10 cellular contexts compared by ENCODE assay signal in genomic region chr7:97005764-97006145, GRCh38. TPM values are rescaled to one million over a fixed set of nuclear protein-coding genes. Genes with fewer than 3 reads are reported as not detected.
DNase-seq lines count a peak whose midpoint lies in the region; ATAC-seq and TF ChIP-seq lines count a peak whose summit lies in the region.
"Had no signal": no experiment of that assay in that cellular context is flagged by ENCODE, and none has a peak within 500 bp of the region (broad histone marks: within the 10 kb centered on the region; RNA-seq: fewer than 3 reads in every experiment).

No MANE protein-coding gene starts in this region.

- H3K36me3 Mint-ChIP-seq in activated naive CD8-positive, alpha-beta T cell treated with anti-CD3 and anti-CD28 coated beads, Interleukin-2, amount 10 ng/mL, durations not matched to agents 7 days and 5 days: no peaks in the 10 kb centered on the region

- TF ChIP-seq CTCF in heart right ventricle (IDR thresholded peaks at IDR 0.05) (no peak), lower lobe of right lung (IDR thresholded peaks at IDR 0.05) (no peak), vagina (IDR thresholded peaks at IDR 0.05) (no peak), lower leg skin (IDR thresholded peaks at IDR 0.05) (no peak)

- H3K36me3 ChIP-seq in heart right ventricle (no peaks in the 10 kb centered on the region), lower lobe of right lung (no peaks in the 10 kb centered on the region), vagina (no peaks in the 10 kb centered on the region)

- peaks cover 5 to 31% (median 24%) of the 10 kb centered on the region in 9 donors for H3K4me1 ChIP-seq in heart right ventricle
- H3K4me1 ChIP-seq in lower lobe of right lung: peaks cover 13% of the 10 kb centered on the region
- peaks cover 24% of the 10 kb centered on the region for H3K4me1 ChIP-seq in vagina

- H3K27ac ChIP-seq in heart right ventricle (no peak overlapping the region), lower lobe of right lung (no peak overlapping the region), vagina (no peak overlapping the region)

- TF ChIP-seq POLR2A in vagina (IDR thresholded peaks at IDR 0.05): no peak
- TF ChIP-seq POLR2A in lower leg skin (IDR thresholded peaks at IDR 0.05): no peak

- H3K27me3 Mint-ChIP-seq in activated naive CD8-positive, alpha-beta T cell treated with anti-CD3 and anti-CD28 coated beads, Interleukin-2, amount 10 ng/mL, durations not matched to agents 7 days and 5 days: peaks cover 85% of the 10 kb centered on the region

- H3K4me3 ChIP-seq in heart right ventricle (peak overlapping the region in 9 of 10 donors; percentile 19 to 48 (median 38)), lower lobe of right lung (peak overlapping the region; percentile 37), vagina (peak overlapping the region; percentile 40 to 54), lower leg skin (ENCODE audit: low read depth, poor library complexity, severe bottlenecking) (no peak overlapping the region)

- intact Hi-C loops in heart right ventricle (cut with DNase I) (no loop called here), cardiac septum (cut with DNase I) (no loop called here), lower lobe of right lung (cut with DNase I) (no loop called here), vagina (cut with DNase I) (no loop called here), lower leg skin (cut with DNase I; ENCODE audit: low total_unique reads) (no loop called here)

- H3K9me3 Mint-ChIP-seq in activated naive CD8-positive, alpha-beta T cell treated with anti-CD3 and anti-CD28 coated beads, Interleukin-2, amount 10 ng/mL, durations not matched to agents 7 days and 5 days: peaks cover 3% of the 10 kb centered on the region

- H3K27me3 ChIP-seq in heart right ventricle: peaks cover 67 to 100% (median 100%) of the 10 kb centered on the region in 7 donors
- H3K27me3 ChIP-seq in lower lobe of right lung (ENCODE audit: low read depth): peaks cover 100% of the 10 kb centered on the region
- H3K27me3 ChIP-seq in vagina: peaks cover 10% of the 10 kb centered on the region

- peaks cover 9% of the 10 kb centered on the region for H3K4me1 Mint-ChIP-seq in activated naive CD8-positive, alpha-beta T cell treated with anti-CD3 and anti-CD28 coated beads, Interleukin-2, amount 10 ng/mL, durations not matched to agents 7 days and 5 days

- WGBS in heart right ventricle, 2 donors: 0 to 2% methylated on average over 20 of the region's 20 CpGs
- 0 to 1% methylated on average over 15 to 18 of the region's 20 CpGs for WGBS in lower leg skin, 2 donors

- POLR2A ChIA-PET in activated naive CD8-positive, alpha-beta T cell treated with anti-CD3 and anti-CD28 coated beads, Interleukin-2, amount 10 ng/mL, durations not matched to agents 7 days and 5 days (lab: Charles Lee): no interaction called here

- DNase-seq in heart right ventricle (no peak), cardiac septum (ENCODE audit: low spot score) (no peak), lower lobe of right lung (no peak), vagina (ENCODE audit: extremely low spot score in 2 of 2) (no peak), SIG-M5 (lab: John Stamatoyannopoulos, UW) (no peak), lower leg skin (ENCODE audit: low spot score in 2 of 2) (no peak), NCI-H187 treated with DMSO at 0.1 percent for 48 hours (lab: John Stamatoyannopoulos, UW) (no peak)
- no peak for DNase-seq in activated naive CD8-positive, alpha-beta T cell treated with anti-CD3 and anti-CD28 coated beads, Interleukin-2, amount 10 ng/mL, durations not matched to agents 7 days and 5 days

- H3K27ac Mint-ChIP-seq in activated naive CD8-positive, alpha-beta T cell treated with anti-CD3 and anti-CD28 coated beads, Interleukin-2, amount 10 ng/mL, durations not matched to agents 7 days and 5 days: no peak overlapping the region

- ATAC-seq in heart right ventricle: no peak
- ATAC-seq in activated naive CD8-positive, alpha-beta T cell treated with anti-CD3 and anti-CD28 coated beads, Interleukin-2, amount 10 ng/mL, durations not matched to agents 7 days and 5 days (ENCODE audit: low read depth): no peak
- no peak for ATAC-seq in lower lobe of right lung

- peak overlapping the region; percentile 54 for H3K4me3 Mint-ChIP-seq in activated naive CD8-positive, alpha-beta T cell treated with anti-CD3 and anti-CD28 coated beads, Interleukin-2, amount 10 ng/mL, durations not matched to agents 7 days and 5 days

- no peaks in the 10 kb centered on the region for H3K9me3 ChIP-seq in heart right ventricle
- no peaks in the 10 kb centered on the region for H3K9me3 ChIP-seq in lower lobe of right lung
- H3K9me3 ChIP-seq in vagina: no peaks in the 10 kb centered on the region

RNA-seq across cellular contexts. Expression of gene DLX6, which starts 0.4 kb away (rescaled TPM):
- not detected for total RNA-seq in heart right ventricle
- not detected for polyA plus RNA-seq in heart right ventricle
- not detected for total RNA-seq in cardiac septum
- not detected for total RNA-seq in activated naive CD8-positive, alpha-beta T cell treated with anti-CD3 and anti-CD28 coated beads, Interleukin-2, amount 10 ng/mL, durations not matched to agents 7 days and 5 days
- total RNA-seq in lower lobe of right lung: not detected
- total RNA-seq in vagina: not detected
- total RNA-seq in lower leg skin: 1 to 10 TPM in 3 of 4 donors, under 1 TPM in 1; 0.59 to 5.0 (median 1.6) TPM
- total RNA-seq: G401; T-helper 1 cell treated with Interleukin-12 subunit alpha and Interleukin-12 subunit beta and Interleukin-4 antibody, amounts not matched to agents 30 ng/mL and 1 ng/mL, for 36 hours had no signal

RNA-seq across cellular contexts. Expression of gene DLX5, which starts 18.9 kb away (rescaled TPM):
- total RNA-seq in heart right ventricle: not detected
- under 1 TPM in 1 of 2 donors, not detected in 1; 0.09 TPM for polyA plus RNA-seq in heart right ventricle
- 0.22 TPM for total RNA-seq in cardiac septum
- not detected for total RNA-seq in activated naive CD8-positive, alpha-beta T cell treated with anti-CD3 and anti-CD28 coated beads, Interleukin-2, amount 10 ng/mL, durations not matched to agents 7 days and 5 days
- total RNA-seq in lower lobe of right lung: not detected
- 3.7 TPM for total RNA-seq in vagina
- total RNA-seq in lower leg skin: 10 to 100 TPM; 20.9 to 45.9 (median 35.3) TPM
- total RNA-seq: G401; T-helper 1 cell treated with Interleukin-12 subunit alpha and Interleukin-12 subunit beta and Interleukin-4 antibody, amounts not matched to agents 30 ng/mL and 1 ng/mL, for 36 hours had no signal
